1 cellular context compared by ENCODE assay signal in genomic region chr14:23071244-23071974, GRCh38.
A peak's percentile ranks its signal among the peaks of the same experiment; 100 is the strongest.
TF ChIP-seq lines count a peak whose summit lies in the region.

No MANE protein-coding gene starts in this region.

TF ChIP-seq in endothelial cell of umbilical vein, 7 proteins besides CTCF, POLR2A, EP300 and RAD21:
- TF ChIP-seq MAX (IDR thresholded peaks at IDR 0.05; ENCODE audit: insufficient read depth, insufficient read length) (no peak), GATA2 (IDR thresholded peaks at IDR 0.05; ENCODE audit: insufficient read depth, insufficient read length, low read depth, low read length) (no peak), POLR2AphosphoS5 (IDR thresholded peaks at IDR 0.05; ENCODE audit: insufficient read depth, low read depth, low read length) (peak; percentile 86)
